ENCODE assay signal across 8 cellular contexts in the genomic region with DNA sequence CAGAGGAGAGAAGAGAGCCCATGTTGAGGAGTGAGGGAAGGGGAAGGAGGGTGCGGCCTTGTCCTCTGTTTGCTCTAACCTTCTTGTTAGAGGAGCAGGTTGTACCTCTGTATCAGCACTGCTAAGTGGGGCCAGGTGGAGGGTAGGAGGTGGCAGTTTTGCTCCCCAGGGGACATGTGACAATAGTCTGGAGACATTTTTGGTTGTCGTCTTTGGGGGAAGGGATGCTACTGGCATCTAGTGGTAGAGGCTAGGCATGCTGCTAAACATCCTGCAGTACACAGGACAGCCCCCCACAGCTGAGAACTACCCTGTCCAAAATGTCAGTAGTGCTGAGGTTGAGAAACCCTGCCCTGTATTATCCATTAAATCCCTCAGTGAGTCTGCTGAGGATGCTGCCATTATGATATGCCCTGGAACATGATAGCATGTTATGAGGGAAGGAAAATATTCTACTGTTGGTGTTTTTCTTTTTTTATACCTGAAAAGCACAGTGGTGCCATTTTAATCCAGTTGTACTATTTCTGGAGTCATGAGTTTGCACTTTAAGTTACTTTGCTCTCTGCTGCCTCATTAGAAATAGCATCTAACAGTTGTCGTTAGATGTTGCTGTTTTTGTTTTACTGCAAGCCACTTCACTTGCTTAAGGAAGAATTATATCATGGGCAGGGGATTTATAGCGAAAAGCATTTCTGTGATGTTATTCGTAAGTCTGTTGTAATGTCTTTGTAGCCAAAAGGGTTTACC.
DNase-seq lines count a peak whose midpoint lies in the region; ATAC-seq and TF ChIP-seq lines count a peak whose summit lies in the region.

No MANE protein-coding gene starts in this region.

- no peak overlapping the region for H3K4me3 Mint-ChIP-seq in activated T-helper 2 cell treated with anti-CD3 and anti-CD28 coated beads, Interferon-gamma antibody, Interleukin-2, Interleukin-4, amounts not matched to agents 10 μg/mL and 5 μg/mL and 100 μg/mL, durations not matched to agents 14 hours and 24 hours and 36 hours (ENCODE audit: low read depth)

- no peaks in the 10 kb centered on the region for H3K27me3 Mint-ChIP-seq in activated T-helper 2 cell treated with anti-CD3 and anti-CD28 coated beads, Interferon-gamma antibody, Interleukin-2, Interleukin-4, amounts not matched to agents 10 μg/mL and 5 μg/mL and 100 μg/mL, durations not matched to agents 14 hours and 24 hours and 36 hours (ENCODE audit: low read depth)

- 72 to 78% (median 76%) methylated on average over 5 of the region's 5 CpGs for WGBS in spleen, 5 donors

- H3K36me3 Mint-ChIP-seq in activated T-helper 2 cell treated with anti-CD3 and anti-CD28 coated beads, Interferon-gamma antibody, Interleukin-2, Interleukin-4, amounts not matched to agents 10 μg/mL and 5 μg/mL and 100 μg/mL, durations not matched to agents 14 hours and 24 hours and 36 hours (ENCODE audit: low read depth), result peaks cover 16% of the 10 kb centered on the region

- H3K9me3 Mint-ChIP-seq in activated T-helper 2 cell treated with anti-CD3 and anti-CD28 coated beads, Interferon-gamma antibody, Interleukin-2, Interleukin-4, amounts not matched to agents 10 μg/mL and 5 μg/mL and 100 μg/mL, durations not matched to agents 14 hours and 24 hours and 36 hours, result no peaks in the 10 kb centered on the region

- DNase-seq in EL (peak; percentile 42), T-helper 9 cell (peak; percentile 2), foreskin melanocyte (peak; percentile 68), spleen (no peak), epidermal melanocyte (ENCODE audit: insufficient read length, low spot score) (no peak)
- DNase-seq in activated T-helper 2 cell treated with anti-CD3 and anti-CD28 coated beads, Interferon-gamma antibody, Interleukin-2, Interleukin-4, amounts not matched to agents 10 μg/mL and 5 μg/mL and 100 μg/mL, durations not matched to agents 14 hours and 24 hours and 36 hours (ENCODE audit: low spot score), result no peak

- H3K4me1 ChIP-seq in spleen, result peaks cover 0 to 14% (median 5%) of the 10 kb centered on the region in 6 donors

- H3K27me3 ChIP-seq in spleen (replicated peaks in 1 of 7), result no peaks in the 10 kb centered on the region

- H3K27ac Mint-ChIP-seq in activated T-helper 2 cell treated with anti-CD3 and anti-CD28 coated beads, Interferon-gamma antibody, Interleukin-2, Interleukin-4, amounts not matched to agents 10 μg/mL and 5 μg/mL and 100 μg/mL, durations not matched to agents 14 hours and 24 hours and 36 hours, result no peak overlapping the region

- no peaks in the 10 kb centered on the region for H3K9me3 ChIP-seq in spleen

- peaks cover 0 to 31% (median 0%) of the 10 kb centered on the region in 6 donors for H3K36me3 ChIP-seq in spleen

- TF ChIP-seq CTCF in spleen (IDR thresholded peaks at IDR 0.05 in 8 of 11, conservative IDR thresholded peaks at IDR 0.05 in 3 of 11), result peak in 9 of 11 experiments; percentile 18 to 53 (median 45)

- intact Hi-C loops in spleen (cut with DNase I; ENCODE audit: low total_unique reads), result no loop called here
- intact Hi-C loops in activated T-helper 2 cell treated with anti-CD3 and anti-CD28 coated beads, Interferon-gamma antibody, Interleukin-2, Interleukin-4, amounts not matched to agents 10 μg/mL and 5 μg/mL and 100 μg/mL, durations not matched to agents 14 hours and 24 hours and 36 hours (cut with micrococcal nuclease), result no loop called here

- no peak for TF ChIP-seq POLR2A in spleen (IDR thresholded peaks at IDR 0.05)

- H3K4me1 Mint-ChIP-seq in activated T-helper 2 cell treated with anti-CD3 and anti-CD28 coated beads, Interferon-gamma antibody, Interleukin-2, Interleukin-4, amounts not matched to agents 10 μg/mL and 5 μg/mL and 100 μg/mL, durations not matched to agents 14 hours and 24 hours and 36 hours (ENCODE audit: low read depth), result peaks cover 14% of the 10 kb centered on the region

- ATAC-seq in GM19452 (IDR thresholded peaks at IDR 0.05; ENCODE audit: unreplicated experiment) (peak; percentile 39), HG03442 (IDR thresholded peaks at IDR 0.05; ENCODE audit: unreplicated experiment) (peak; percentile 28)

- H3K4me3 ChIP-seq in spleen, result no peak overlapping the region

- no peak overlapping the region for H3K27ac ChIP-seq in spleen

Comparison
In these comparisons a context has a peak if more than half of its experiments do, and no peak if none do; other contexts are left out.
1. DNase-seq: peak in EL (single experiment), T-helper 9 cell (single experiment) and foreskin melanocyte (single experiment); none in spleen (single experiment), epidermal melanocyte (single experiment) and activated T-helper 2 cell treated with anti-CD3 and anti-CD28 coated beads, Interferon-gamma antibody, Interleukin-2, Interleukin-4, amounts not matched to agents 10 μg/mL and 5 μg/mL and 100 μg/mL, durations not matched to agents 14 hours and 24 hours and 36 hours (single experiment).